In the genomic region with DNA sequence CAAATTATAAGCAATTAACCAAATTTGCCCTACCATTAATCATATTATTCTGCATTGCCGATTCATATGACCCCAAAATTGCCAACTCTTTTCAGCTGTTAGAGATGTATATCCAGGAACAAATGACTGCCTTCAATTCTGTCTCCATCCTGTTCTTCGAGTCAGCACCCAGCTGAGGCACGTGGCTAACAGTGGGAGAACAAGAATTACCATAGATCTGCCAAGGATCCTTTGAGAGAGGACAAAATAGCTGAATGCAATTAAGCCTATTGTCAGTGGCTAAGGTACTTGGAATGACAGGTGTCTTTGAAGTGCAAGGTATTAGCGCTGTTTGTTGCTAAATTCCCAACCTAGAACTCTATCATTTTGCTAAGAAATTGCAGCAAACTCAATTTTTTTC, we compare ENCODE assay signal across 26 cellular contexts.
"Had no signal": no experiment of that assay in that cellular context is flagged by ENCODE, and none has a peak within 500 bp of the region (broad histone marks: within the 10 kb centered on the region; RNA-seq: fewer than 3 reads in every experiment).

No MANE protein-coding gene starts in this region.

- H3K36me3 ChIP-seq: left ventricle myocardium inferior, neural progenitor cell, neutrophil, right atrium auricular region, right lobe of liver, tibial nerve, vagina had no signal

- H2AFZ ChIP-seq: hepatocyte, neural progenitor cell, parathyroid adenoma had no signal

- H3K9ac ChIP-seq: neural progenitor cell, parathyroid adenoma had no signal

- H3K4me2 ChIP-seq: hepatocyte, neural progenitor cell, smooth muscle cell had no signal

- H3K4me1 ChIP-seq: left ventricle myocardium inferior, neural progenitor cell, parathyroid adenoma, psoas muscle, right atrium auricular region, right lobe of liver, vagina had no signal

- H3K79me2 ChIP-seq: hepatocyte, parathyroid adenoma had no signal

- H3K27me3 ChIP-seq: hepatocyte, neutrophil, right atrium auricular region, right lobe of liver, tibial nerve, vagina had no signal

- H3K4me3 ChIP-seq: hepatocyte, left ventricle myocardium inferior, lung, neural progenitor cell, psoas muscle, right atrium auricular region, right lobe of liver, smooth muscle cell, tibial nerve, vagina had no signal

- H3K9me3 ChIP-seq: neutrophil, psoas muscle, right lobe of liver, vagina had no signal

- H3K27ac ChIP-seq: hepatocyte, left ventricle myocardium inferior, neural progenitor cell, neutrophil, parathyroid adenoma, psoas muscle, right atrium auricular region, right lobe of liver, tibial nerve, vagina had no signal

- FAIRE-seq: islet of Langerhans had no signal

- DNase-seq: immature natural killer cell; left ventricle myocardium inferior; mesendoderm; naive B cell; natural killer cell; nephron progenitor cell; occipital lobe; psoas muscle; right lobe of liver; stimulated activated CD4-positive, alpha-beta T cell treated with anti-CD3 and anti-CD28 coated beads, Interleukin-1b, Interleukin-23, amount 100 ng/mL, for 48 hours; stimulated activated CD4-positive, alpha-beta T cell treated with anti-CD3 and anti-CD28 coated beads, Interleukin-2, amount 100 ng/mL, for 48 hours; stimulated activated CD4-positive, alpha-beta T cell treated with anti-CD3 and anti-CD28 coated beads, Interleukin-4, amount 100 ng/mL, for 4 hours; stimulated activated CD8-positive, alpha-beta memory T cell treated with anti-CD3 and anti-CD28 coated beads, Interleukin-4, amount 100 ng/mL, for 48 hours; stimulated activated naive CD4-positive, alpha-beta T cell treated with Interleukin-2 at 50 U/mL for 16 hours; stimulated activated naive CD8-positive, alpha-beta T cell treated with anti-CD3 and anti-CD28 coated beads, Interleukin-15, amount 100 ng/mL, for 72 hours; substantia nigra had no signal
